8 cellular contexts compared by ENCODE assay signal in genomic region chr6:45922728-45923351, GRCh38.
DNase-seq lines count a peak whose midpoint lies in the region; ATAC-seq and TF ChIP-seq lines count a peak whose summit lies in the region.

No MANE protein-coding gene starts in this region.

- ATAC-seq in activated naive CD8-positive, alpha-beta T cell treated with anti-CD3 and anti-CD28 coated beads, Interleukin-2, amount 50 U/mL, for 24 hours: no peak
- ATAC-seq in heart left ventricle (peak; percentile 51 to 75 (median 73)), GM18870 (IDR thresholded peaks at IDR 0.05; ENCODE audit: unreplicated experiment) (no peak), HG03521 (IDR thresholded peaks at IDR 0.05; ENCODE audit: unreplicated experiment) (no peak)

- H3K27ac ChIP-seq in HL-60 (replicated peaks) (peak overlapping the region; percentile 10; the same call in 1 of the 2 replicates), SJCRH30 (peak overlapping the region; percentile 51), heart left ventricle (peak overlapping the region in 1 of 12 donors; percentile 24)

- peaks cover 33% of the 10 kb centered on the region for H3K4me1 ChIP-seq in SJCRH30
- peaks cover 0 to 58% (median 29%) of the 10 kb centered on the region in 12 donors for H3K4me1 ChIP-seq in heart left ventricle

- DNase-seq in G401 (ENCODE audit: low spot score) (peak; percentile 66), HL-60 (ENCODE audit: low read depth in 1 of 2, low spot score in 1 of 2) (peak; percentile 31 to 76), SJCRH30 (peak; percentile 72 to 80), heart left ventricle (peak; percentile 58 to 72 (median 62)), renal cortical epithelial cell (ENCODE audit: low read depth) (peak; percentile 64)
- peak; percentile 68 for DNase-seq in activated naive CD8-positive, alpha-beta T cell treated with anti-CD3 and anti-CD28 coated beads, Interleukin-2, amount 50 U/mL, for 24 hours

- H3K9me3 ChIP-seq in SJCRH30 (replicated peaks) (no peaks in the 10 kb centered on the region), heart left ventricle (no peaks in the 10 kb centered on the region)

- TF ChIP-seq CTCF in HL-60 (IDR thresholded peaks at IDR 0.05; ENCODE audit: insufficient read depth, low read length): peak; percentile 45
- TF ChIP-seq CTCF in heart left ventricle (IDR thresholded peaks at IDR 0.05): peak; percentile 30 to 71 (median 60)

- peaks cover 58% of the 10 kb centered on the region for H3K4me1 Mint-ChIP-seq in activated naive CD8-positive, alpha-beta T cell treated with anti-CD3 and anti-CD28 coated beads, Interleukin-2, amount 50 U/mL, for 24 hours

- TF ChIP-seq POLR2A in heart left ventricle (IDR thresholded peaks at IDR 0.05): no peak

- in situ Hi-C loops in G401 (cut with HindIII; ENCODE audit: low sequenced_read_pairs): no loop called here

- H3K4me3 ChIP-seq in HL-60 (replicated peaks; ENCODE audit: insufficient read depth, low read length) (no peak overlapping the region), SJCRH30 (no peak overlapping the region), heart left ventricle (no peak overlapping the region)

- H3K27me3 ChIP-seq in HL-60 (ENCODE audit: insufficient read depth, poor library complexity, severe bottlenecking) (no peaks in the 10 kb centered on the region), SJCRH30 (no peaks in the 10 kb centered on the region), heart left ventricle (no peaks in the 10 kb centered on the region)

- H3K27ac Mint-ChIP-seq in activated naive CD8-positive, alpha-beta T cell treated with anti-CD3 and anti-CD28 coated beads, Interleukin-2, amount 50 U/mL, for 24 hours: peak overlapping the region; percentile 83

- no peaks in the 10 kb centered on the region for H3K27me3 Mint-ChIP-seq in activated naive CD8-positive, alpha-beta T cell treated with anti-CD3 and anti-CD28 coated beads, Interleukin-2, amount 50 U/mL, for 24 hours

- H3K36me3 ChIP-seq in SJCRH30: no peaks in the 10 kb centered on the region
- H3K36me3 ChIP-seq in heart left ventricle: peaks cover 0 to 36% (median 0%) of the 10 kb centered on the region in 9 donors

- no peaks in the 10 kb centered on the region for H3K36me3 Mint-ChIP-seq in activated naive CD8-positive, alpha-beta T cell treated with anti-CD3 and anti-CD28 coated beads, Interleukin-2, amount 50 U/mL, for 24 hours (ENCODE audit: low read depth)

- 34 to 51% (median 42%) methylated on average over 11 of the region's 11 CpGs for WGBS in heart left ventricle, 4 donors

- intact Hi-C loops in heart left ventricle (cut with DNase I): loop anchor here in 8 of 10 donors (5.0 to 10.0 kb wide), 7 partner anchors 489 to 1448 kb away; no protein-coding TSS in a partner anchor

- H3K9me3 Mint-ChIP-seq in activated naive CD8-positive, alpha-beta T cell treated with anti-CD3 and anti-CD28 coated beads, Interleukin-2, amount 50 U/mL, for 24 hours: no peaks in the 10 kb centered on the region

- H3K4me3 Mint-ChIP-seq in activated naive CD8-positive, alpha-beta T cell treated with anti-CD3 and anti-CD28 coated beads, Interleukin-2, amount 50 U/mL, for 24 hours: peak overlapping the region; percentile 19

Comparison
In these comparisons a context has a peak if more than half of its experiments do, and no peak if none do; other contexts are left out.
1. ATAC-seq: peak in heart left ventricle (4 of 4); none in activated naive CD8-positive, alpha-beta T cell treated with anti-CD3 and anti-CD28 coated beads, Interleukin-2, amount 50 U/mL, for 24 hours (single experiment), GM18870 (single experiment) and HG03521 (single experiment).
2. Peak in every context shown above with its lines, with median percentiles within 50 percentile points of each other: DNase-seq.